In the genomic region with DNA sequence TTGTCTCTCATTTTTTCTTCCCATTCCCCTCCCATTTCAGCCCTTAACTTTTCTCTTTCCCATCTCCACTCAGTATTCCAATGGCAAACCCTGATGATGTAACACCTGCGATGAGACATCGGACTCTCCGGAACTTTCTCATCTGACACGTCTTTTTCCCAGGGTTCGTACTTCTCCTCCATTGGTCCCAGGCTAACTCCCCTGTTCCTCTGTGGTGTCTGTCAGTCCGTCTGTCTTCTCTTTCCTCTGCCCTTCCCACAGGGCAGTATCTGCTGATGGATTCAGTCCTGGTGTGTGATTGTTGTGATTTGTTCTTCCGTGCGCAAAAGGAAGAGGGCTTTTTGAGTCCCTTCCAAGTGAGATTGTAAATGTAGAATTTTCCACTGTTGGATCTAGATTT, we compare ENCODE assay signal across 14 cellular contexts. TPM values are rescaled to one million over a fixed set of nuclear protein-coding genes. Genes with fewer than 3 reads are reported as not detected.
A peak's percentile ranks its signal among the peaks of the same experiment; 100 is the strongest.
DNase-seq lines count a peak whose midpoint lies in the region; ATAC-seq and TF ChIP-seq lines count a peak whose summit lies in the region.
"Had no signal": no experiment of that assay in that cellular context is flagged by ENCODE, and none has a peak within 500 bp of the region (broad histone marks: within the 10 kb centered on the region; RNA-seq: fewer than 3 reads in every experiment).

No MANE protein-coding gene starts in this region.

- CTCF ChIA-PET in naive thymus-derived CD4-positive, alpha-beta T cell (lab: Charles Lee) = interaction anchor here (0.7 to 3.6 kb wide), 15 partner anchors 27 to 403 kb away, joined by 3 to 63 read pairs (median 3); no protein-coding TSS in a partner anchor

- peaks cover 48% of the 10 kb centered on the region for H3K4me1 Mint-ChIP-seq in T-helper 1 cell treated with Interleukin-12 subunit alpha and Interleukin-12 subunit beta and Interleukin-4 antibody, amounts not matched to agents 30 μg/mL and 1 μg/mL, for 36 hours (ENCODE audit: low read depth)
- H3K4me1 Mint-ChIP-seq in GM23338 (peaks cover 7% of the 10 kb centered on the region), chondrocyte (ENCODE audit: low read depth) (peaks cover 3% of the 10 kb centered on the region)
- H3K4me1 Mint-ChIP-seq in activated naive CD8-positive, alpha-beta T cell treated with anti-CD3 and anti-CD28 coated beads, Interleukin-2, amount 10 ng/mL, durations not matched to agents 7 days and 5 days = peaks cover 43% of the 10 kb centered on the region
- H3K4me1 Mint-ChIP-seq in naive thymus-derived CD4-positive, alpha-beta T cell = peaks cover 34 to 71% (median 62%) of the 10 kb centered on the region in 7 donors

- intact Hi-C loops in naive thymus-derived CD4-positive, alpha-beta T cell (cut with micrococcal nuclease) = loop anchor here (1.0 to 5.0 kb wide), 10 partner anchors 15 to 340 kb away; no protein-coding TSS in a partner anchor
- intact Hi-C loops in lower lobe of right lung (cut with DNase I) = loop anchor here (5.0 kb wide), 1 partner anchor 179 kb away; no protein-coding TSS in a partner anchor

- ATAC-seq in GM23338 (no peak), lower lobe of right lung (no peak)
- ATAC-seq in activated naive CD8-positive, alpha-beta T cell treated with anti-CD3 and anti-CD28 coated beads, Interleukin-2, amount 10 ng/mL, durations not matched to agents 7 days and 5 days (ENCODE audit: low read depth) = no peak
- ATAC-seq in naive thymus-derived CD4-positive, alpha-beta T cell = no peak

- H3K36me3 ChIP-seq in GM23338 (ENCODE audit: insufficient read depth) (peaks cover 19% of the 10 kb centered on the region), lower lobe of right lung (peaks cover 5% of the 10 kb centered on the region)
- H3K36me3 ChIP-seq in naive thymus-derived CD4-positive, alpha-beta T cell (ENCODE audit: control insufficient read depth in 2 of 3, insufficient read depth in 3 of 3, low read length in 3 of 3) = no peaks in the 10 kb centered on the region

- H3K4me3 ChIP-seq in GM23338 (no peak overlapping the region), lower lobe of right lung (no peak overlapping the region)
- no peak overlapping the region for H3K4me3 ChIP-seq in naive thymus-derived CD4-positive, alpha-beta T cell (ENCODE audit: low read length)
- H3K4me3 ChIP-seq: suprapubic skin had no signal

- TF ChIP-seq CTCF in GM23338 (conservative IDR thresholded peaks at IDR 0.05; ENCODE audit: low read depth in 2 of 2) = no peak
- no peak for TF ChIP-seq CTCF in lower lobe of right lung (IDR thresholded peaks at IDR 0.05)
- no peak for TF ChIP-seq CTCF in chondrocyte (IDR thresholded peaks at IDR 0.05)

- H2AFZ ChIP-seq in GM23338 = no peak overlapping the region

- H3K4me1 ChIP-seq in GM23338 (ENCODE audit: insufficient read depth) = 0 out of 2 replicates have a peak, but pooled peaks cover 3% of the 10 kb centered on the region
- H3K4me1 ChIP-seq in naive thymus-derived CD4-positive, alpha-beta T cell (ENCODE audit: control insufficient read depth in 2 of 2, insufficient read depth in 2 of 2, low read length in 2 of 2) = peaks cover 49 to 55% of the 10 kb centered on the region in 2 donors
- H3K4me1 ChIP-seq in lower lobe of right lung = peaks cover 32% of the 10 kb centered on the region

- POLR2A ChIA-PET in activated naive CD8-positive, alpha-beta T cell treated with anti-CD3 and anti-CD28 coated beads, Interleukin-2, amount 10 ng/mL, durations not matched to agents 7 days and 5 days (lab: Charles Lee) = interaction anchor here (1.0 to 1.3 kb wide), 4 partner anchors 38 to 181 kb away, joined by 3 to 6 read pairs (median 4); no protein-coding TSS in a partner anchor
- POLR2A ChIA-PET in naive thymus-derived CD4-positive, alpha-beta T cell (lab: Charles Lee) = interaction anchor here (0.6 to 2.4 kb wide), 11 partner anchors 8 to 669 kb away, joined by 3 to 17 read pairs (median 3); no protein-coding TSS in a partner anchor

- peaks cover under 1% of the 10 kb centered on the region for H3K36me3 Mint-ChIP-seq in T-helper 1 cell treated with Interleukin-12 subunit alpha and Interleukin-12 subunit beta and Interleukin-4 antibody, amounts not matched to agents 30 μg/mL and 1 μg/mL, for 36 hours (ENCODE audit: low read depth)
- H3K36me3 Mint-ChIP-seq in GM23338 (ENCODE audit: low read depth) (peaks cover 40% of the 10 kb centered on the region), chondrocyte (ENCODE audit: low read depth) (peaks cover 20% of the 10 kb centered on the region)
- no peaks in the 10 kb centered on the region for H3K36me3 Mint-ChIP-seq in activated naive CD8-positive, alpha-beta T cell treated with anti-CD3 and anti-CD28 coated beads, Interleukin-2, amount 10 ng/mL, durations not matched to agents 7 days and 5 days
- peaks cover 0 to 3% (median 0%) of the 10 kb centered on the region in 5 donors for H3K36me3 Mint-ChIP-seq in naive thymus-derived CD4-positive, alpha-beta T cell
- H3K36me3 Mint-ChIP-seq: CD14-positive monocyte had no signal

- peak overlapping the region; percentile 70 for H3K27ac Mint-ChIP-seq in T-helper 1 cell treated with Interleukin-12 subunit alpha and Interleukin-12 subunit beta and Interleukin-4 antibody, amounts not matched to agents 30 μg/mL and 1 μg/mL, for 36 hours
- H3K27ac Mint-ChIP-seq in GM23338 (peak overlapping the region; percentile 51), chondrocyte (ENCODE audit: unreplicated experiment) (no peak overlapping the region)
- peak overlapping the region; percentile 84 for H3K27ac Mint-ChIP-seq in activated naive CD8-positive, alpha-beta T cell treated with anti-CD3 and anti-CD28 coated beads, Interleukin-2, amount 10 ng/mL, durations not matched to agents 7 days and 5 days
- peak overlapping the region; percentile 84 to 99 (median 89) for H3K27ac Mint-ChIP-seq in naive thymus-derived CD4-positive, alpha-beta T cell
- H3K27ac Mint-ChIP-seq: HFFc6 had no signal

- peaks cover 16% of the 10 kb centered on the region; the same call in 1 of the 2 replicates for H3F3A ChIP-seq in GM23338 (replicated peaks; ENCODE audit: low read depth)

- no peaks in the 10 kb centered on the region for H3K27me3 Mint-ChIP-seq in T-helper 1 cell treated with Interleukin-12 subunit alpha and Interleukin-12 subunit beta and Interleukin-4 antibody, amounts not matched to agents 30 μg/mL and 1 μg/mL, for 36 hours (ENCODE audit: low read depth)
- H3K27me3 Mint-ChIP-seq in GM23338 (ENCODE audit: insufficient read depth, low read depth, poor library complexity) = peaks cover 7% of the 10 kb centered on the region
- H3K27me3 Mint-ChIP-seq in activated naive CD8-positive, alpha-beta T cell treated with anti-CD3 and anti-CD28 coated beads, Interleukin-2, amount 10 ng/mL, durations not matched to agents 7 days and 5 days = no peaks in the 10 kb centered on the region
- H3K27me3 Mint-ChIP-seq in naive thymus-derived CD4-positive, alpha-beta T cell = no peaks in the 10 kb centered on the region
- H3K27me3 Mint-ChIP-seq in chondrocyte (ENCODE audit: low read depth) = peaks cover under 1% of the 10 kb centered on the region

- H3K27me3 ChIP-seq in GM23338 (ENCODE audit: insufficient read depth) (no peaks in the 10 kb centered on the region), lower lobe of right lung (ENCODE audit: low read depth) (no peaks in the 10 kb centered on the region)
- no peaks in the 10 kb centered on the region for H3K27me3 ChIP-seq in naive thymus-derived CD4-positive, alpha-beta T cell (ENCODE audit: control insufficient read depth in 2 of 2, insufficient read depth in 2 of 2, low read length in 2 of 2)
- H3K27me3 ChIP-seq: suprapubic skin had no signal

- DNase-seq in T-helper 1 cell (no peak), GM23338 (ENCODE audit: low spot score) (no peak), lower lobe of right lung (no peak), chondrocyte (ENCODE audit: low spot score) (no peak)
- DNase-seq in activated naive CD8-positive, alpha-beta T cell treated with anti-CD3 and anti-CD28 coated beads, Interleukin-2, amount 10 ng/mL, durations not matched to agents 7 days and 5 days = no peak
- no peak for DNase-seq in naive thymus-derived CD4-positive, alpha-beta T cell
- no peak for DNase-seq in NK-92 treated with Interleukin-12 subunit alpha and Interleukin-12 subunit beta, amount 100 ng/mL, for 24 hours (lab: John Stamatoyannopoulos, UW)

- no peaks in the 10 kb centered on the region for H3K79me2 ChIP-seq in GM23338 (replicated peaks; ENCODE audit: insufficient read depth)

- peak overlapping the region; percentile 43 for H3K4me3 Mint-ChIP-seq in T-helper 1 cell treated with Interleukin-12 subunit alpha and Interleukin-12 subunit beta and Interleukin-4 antibody, amounts not matched to agents 30 μg/mL and 1 μg/mL, for 36 hours
- H3K4me3 Mint-ChIP-seq in GM23338 (no peak overlapping the region), chondrocyte (ENCODE audit: unreplicated experiment) (no peak overlapping the region)
- peak overlapping the region; percentile 64 for H3K4me3 Mint-ChIP-seq in activated naive CD8-positive, alpha-beta T cell treated with anti-CD3 and anti-CD28 coated beads, Interleukin-2, amount 10 ng/mL, durations not matched to agents 7 days and 5 days
- H3K4me3 Mint-ChIP-seq in naive thymus-derived CD4-positive, alpha-beta T cell = peak overlapping the region in 9 of 10 donors; percentile 22 to 74 (median 54)
- H3K4me3 Mint-ChIP-seq: CD14-positive monocyte, HFFc6 had no signal

- H3K9me3 Mint-ChIP-seq in T-helper 1 cell treated with Interleukin-12 subunit alpha and Interleukin-12 subunit beta and Interleukin-4 antibody, amounts not matched to agents 30 μg/mL and 1 μg/mL, for 36 hours = peaks cover 2% of the 10 kb centered on the region
- no peaks in the 10 kb centered on the region for H3K9me3 Mint-ChIP-seq in GM23338
- no peaks in the 10 kb centered on the region for H3K9me3 Mint-ChIP-seq in activated naive CD8-positive, alpha-beta T cell treated with anti-CD3 and anti-CD28 coated beads, Interleukin-2, amount 10 ng/mL, durations not matched to agents 7 days and 5 days
- H3K9me3 Mint-ChIP-seq in naive thymus-derived CD4-positive, alpha-beta T cell = no peaks in the 10 kb centered on the region
- H3K9me3 Mint-ChIP-seq in chondrocyte (ENCODE audit: low read depth) = no peaks in the 10 kb centered on the region
- H3K9me3 Mint-ChIP-seq: CD14-positive monocyte, HFFc6 had no signal

- H3K9me2 ChIP-seq in GM23338 (ENCODE audit: insufficient read depth) = no peaks in the 10 kb centered on the region

- peaks cover 5% of the 10 kb centered on the region; the same call in 1 of the 2 replicates for H4K20me1 ChIP-seq in GM23338 (replicated peaks; ENCODE audit: insufficient read depth)

- peak overlapping the region; percentile 50; the same call in 1 of the 2 replicates for H3K27ac ChIP-seq in GM23338 (ENCODE audit: low read depth)
- H3K27ac ChIP-seq in naive thymus-derived CD4-positive, alpha-beta T cell (ENCODE audit: low read depth, low read length) = peak overlapping the region; percentile 68
- H3K27ac ChIP-seq in lower lobe of right lung = no peak overlapping the region
- H3K27ac ChIP-seq: 22Rv1, suprapubic skin had no signal

- H3K9me3 ChIP-seq in naive thymus-derived CD4-positive, alpha-beta T cell (ENCODE audit: control insufficient read depth in 2 of 3, low read length in 3 of 3) = no peaks in the 10 kb centered on the region
- no peaks in the 10 kb centered on the region for H3K9me3 ChIP-seq in lower lobe of right lung
- H3K9me3 ChIP-seq: suprapubic skin had no signal

- H3K4me2 ChIP-seq in GM23338 = no peak overlapping the region

RNA-seq across cellular contexts. Expression of a gene that starts 27.7 kb away (rescaled TPM):
- total RNA-seq in GM23338 (2014; rRNA removed; shearing (Covaris generic)) = 42.8 and 51.3 TPM in 2 replicates
- polyA plus RNA-seq in GM23338 (2016; fragmentation: Nextera tagmentation; extraction: Ambion mirVana) = 16.8 and 17.7 TPM in 2 replicates
- total RNA-seq in activated naive CD8-positive, alpha-beta T cell treated with anti-CD3 and anti-CD28 coated beads, Interleukin-2, amount 10 ng/mL, durations not matched to agents 7 days and 5 days = under 1 TPM; 0.06 to 0.34 TPM
- total RNA-seq in naive thymus-derived CD4-positive, alpha-beta T cell = under 1 TPM in 2 of 5 experiments, not detected in 3; 0.05 to 0.13 TPM
- not detected for polyA plus RNA-seq in naive thymus-derived CD4-positive, alpha-beta T cell
- total RNA-seq in lower lobe of right lung (7.5 TPM), chondrocyte (8.0 to 12.0 TPM (median 11.3 TPM) in 3 replicates)
- total RNA-seq: fibroblast of lung, HFFc6, pulmonary artery endothelial cell had no signal
- polyA plus RNA-seq: CD14-positive monocyte had no signal

Comparison
In these comparisons a context has a peak if more than half of its experiments do, and no peak if none do; other contexts are left out.
1. H3K4me3 Mint-ChIP-seq: peak in T-helper 1 cell treated with Interleukin-12 subunit alpha and Interleukin-12 subunit beta and Interleukin-4 antibody, amounts not matched to agents 30 μg/mL and 1 μg/mL, for 36 hours (single experiment), activated naive CD8-positive, alpha-beta T cell treated with anti-CD3 and anti-CD28 coated beads, Interleukin-2, amount 10 ng/mL, durations not matched to agents 7 days and 5 days (single experiment) and naive thymus-derived CD4-positive, alpha-beta T cell (9 of 10); none in GM23338 (single experiment) and chondrocyte (single experiment).